In the genomic region with DNA sequence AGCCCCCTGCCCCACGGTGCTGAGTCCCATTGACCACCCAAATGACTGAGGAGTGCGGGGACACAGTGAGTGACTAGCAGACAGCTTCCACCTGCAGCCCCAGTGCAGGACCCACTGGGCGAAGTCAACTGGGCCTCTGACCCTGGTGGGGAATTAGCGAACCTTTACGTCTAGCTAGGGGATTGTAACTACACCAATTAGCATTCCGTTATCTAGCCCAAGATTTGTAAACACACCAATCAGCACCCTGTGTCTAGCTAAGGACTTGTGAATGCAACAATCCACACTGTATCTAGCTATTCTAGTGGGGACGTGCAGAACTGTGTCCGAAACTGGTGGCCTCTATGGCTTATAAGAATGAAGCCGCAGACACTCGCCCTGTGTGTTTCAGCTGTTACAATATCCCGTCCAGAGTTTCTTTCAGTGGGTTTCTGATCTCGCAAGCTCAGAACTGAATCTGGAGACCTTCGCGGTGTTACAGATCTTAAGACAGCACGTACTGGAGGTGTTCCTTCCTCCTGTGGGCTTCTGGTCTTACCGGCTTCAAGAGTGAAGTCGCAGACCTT, we compare ENCODE assay signal across 21 cellular contexts.
"Had no signal": no experiment of that assay in that cellular context is flagged by ENCODE, and none has a peak within 500 bp of the region (broad histone marks: within the 10 kb centered on the region; RNA-seq: fewer than 3 reads in every experiment).

No MANE protein-coding gene starts in this region.

- H3K9me3 Mint-ChIP-seq: activated naive CD8-positive, alpha-beta T cell treated with anti-CD3 and anti-CD28 coated beads for 36 hours; activated T-cell treated with anti-CD3 and anti-CD28 coated beads, Interleukin-2, amount 50 U/mL, for 4 hours; dendritic cell treated with granulocyte-macrophage colony-stimulating factor and Interleukin-4, amounts not matched to agents 40 ng/mL and 50 ng/mL, for 4 days; mesothelial cell of epicardium; naive thymus-derived CD8-positive, alpha-beta T cell; neural progenitor cell; stimulated activated naive B cell treated with anti-CD40 and anti-IgM and Interleukin-4, amounts not matched to agents 10 μg/mL and 1 μg/mL and 100 μg/mL, for 72 hours had no signal

- H3K4me3 Mint-ChIP-seq: activated naive CD8-positive, alpha-beta T cell treated with anti-CD3 and anti-CD28 coated beads for 36 hours; activated T-cell treated with anti-CD3 and anti-CD28 coated beads, Interleukin-2, amount 50 U/mL, for 4 hours; mesothelial cell of epicardium; naive thymus-derived CD8-positive, alpha-beta T cell; neural progenitor cell had no signal

- H3K9me3 ChIP-seq: sigmoid colon, tibial artery had no signal

- ATAC-seq: activated T-cell treated with anti-CD3 and anti-CD28 coated beads, Interleukin-2, amount 50 U/mL, for 4 hours; foreskin keratinocyte; left lobe of liver; naive thymus-derived CD8-positive, alpha-beta T cell; stimulated activated naive B cell treated with anti-CD40 and anti-IgM and Interleukin-4, amounts not matched to agents 10 μg/mL and 1 μg/mL and 100 μg/mL, for 72 hours had no signal

- H3K9ac ChIP-seq: neural progenitor cell had no signal

- H3K36me3 Mint-ChIP-seq: activated naive CD8-positive, alpha-beta T cell treated with anti-CD3 and anti-CD28 coated beads for 36 hours; mesothelial cell of epicardium; naive thymus-derived CD8-positive, alpha-beta T cell; stimulated activated naive B cell treated with anti-CD40 and anti-IgM and Interleukin-4, amounts not matched to agents 10 μg/mL and 1 μg/mL and 100 μg/mL, for 72 hours had no signal

- H3K27me3 ChIP-seq: neural progenitor cell, sigmoid colon had no signal

- H3K4me2 ChIP-seq: neural progenitor cell, smooth muscle cell had no signal

- H3K27ac ChIP-seq: foreskin keratinocyte, neural progenitor cell had no signal

- H2AFZ ChIP-seq: neural progenitor cell had no signal

- H3K27ac Mint-ChIP-seq: activated naive CD8-positive, alpha-beta T cell treated with anti-CD3 and anti-CD28 coated beads for 36 hours; dendritic cell treated with granulocyte-macrophage colony-stimulating factor and Interleukin-4, amounts not matched to agents 40 ng/mL and 50 ng/mL, for 4 days; mesothelial cell of epicardium; naive thymus-derived CD8-positive, alpha-beta T cell; neural progenitor cell; stimulated activated naive B cell treated with anti-CD40 and anti-IgM and Interleukin-4, amounts not matched to agents 10 μg/mL and 1 μg/mL and 100 μg/mL, for 72 hours had no signal

- H3K36me3 ChIP-seq: neural progenitor cell, sigmoid colon, tibial artery had no signal

- DNase-seq: activated CD4-positive, alpha-beta T cell treated with anti-CD3 and anti-CD28 coated beads for 1 hour; activated CD8-positive, alpha-beta memory T cell treated with anti-CD3 and anti-CD28 coated beads, Interleukin-2, amount 50 U/mL, for 48 hours; activated naive CD4-positive, alpha-beta T cell treated with Interleukin-2 at 50 U/mL for 16 hours; activated naive CD8-positive, alpha-beta T cell treated with anti-CD3 and anti-CD28 coated beads for 36 hours; activated T-cell treated with anti-CD3 and anti-CD28 coated beads, Interleukin-2, amount 50 U/mL, for 4 hours; amygdala; effector CD4-positive, alpha-beta T cell; foreskin keratinocyte; naive thymus-derived CD8-positive, alpha-beta T cell; sigmoid colon; stimulated activated CD4-positive, alpha-beta T cell treated with anti-CD3 and anti-CD28 coated beads, Interleukin-15, amount 100 ng/mL, for 24 hours; stimulated activated naive B cell treated with anti-CD40 and anti-IgM and Interleukin-4, amounts not matched to agents 10 μg/mL and 1 μg/mL and 100 μg/mL, for 72 hours; substantia nigra; T-helper 9 cell; tibial artery had no signal

- H3K4me1 Mint-ChIP-seq: mesothelial cell of epicardium had no signal

- H3K4me3 ChIP-seq: lung, neural progenitor cell, smooth muscle cell had no signal

- H3K4me1 ChIP-seq: foreskin keratinocyte, neural progenitor cell had no signal
